ENCODE assay signal across 8 cellular contexts in the genomic region with DNA sequence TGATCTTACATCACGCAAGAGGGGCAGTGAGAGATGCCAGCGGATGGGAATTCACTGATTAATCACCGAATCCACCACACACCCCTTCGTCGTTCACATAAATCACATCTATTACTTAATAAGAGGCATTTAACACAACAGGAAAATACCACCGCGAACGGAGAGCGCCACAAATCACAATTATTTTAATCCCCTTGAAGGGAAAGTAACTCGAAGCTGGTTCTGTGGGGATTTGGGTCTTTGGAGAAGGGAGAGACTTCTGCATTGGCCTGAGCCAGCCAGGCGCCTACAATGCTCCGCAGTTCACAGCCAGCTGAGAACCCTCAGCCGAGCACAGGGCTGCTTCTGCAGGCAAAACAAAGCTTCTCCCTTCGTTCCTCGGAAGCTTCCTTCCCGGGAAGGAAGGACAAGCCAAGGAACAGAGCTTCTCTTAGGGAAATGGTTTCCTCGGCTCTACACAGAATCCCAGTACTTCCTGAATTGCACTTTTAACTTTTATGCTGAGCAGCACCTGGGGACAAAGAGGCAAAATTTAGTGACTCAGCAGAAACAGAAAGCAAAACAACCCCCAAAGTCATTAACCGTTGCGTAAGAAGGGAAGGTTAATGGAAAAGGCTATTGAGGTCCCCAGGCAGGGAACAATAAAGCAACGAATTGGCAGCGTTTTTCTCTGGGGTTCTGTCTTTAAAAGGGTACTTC. TPM values are rescaled to one million over a fixed set of nuclear protein-coding genes. Genes with fewer than 3 reads are reported as not detected.
DNase-seq lines count a peak whose midpoint lies in the region; ATAC-seq lines count a peak whose summit lies in the region.

A gene (minus strand): TSS at position 1 of the 699 bp plus-strand sequence. CDS start 287 bp downstream, outside the sequence.

- ATAC-seq in GM21390 (IDR thresholded peaks at IDR 0.05; ENCODE audit: unreplicated experiment) = peak; percentile 48
- peak; percentile 65 for ATAC-seq in left lobe of liver
- ATAC-seq in GM21737 (IDR thresholded peaks at IDR 0.05; ENCODE audit: unreplicated experiment) = no peak
- no peak for ATAC-seq in GM21786 (IDR thresholded peaks at IDR 0.05; ENCODE audit: unreplicated experiment)

- peak within 1 kb of the TSS; percentile 92 for H3K27ac ChIP-seq in cingulate gyrus (ENCODE audit: low read depth, low read length)

- DNase-seq in EL (peak; percentile 28), NCI-H2171 treated with DMSO at 0.1 percent for 48 hours (lab: John Stamatoyannopoulos, UW) (peak; percentile 63), left lobe of liver (ENCODE audit: low spot score) (no peak), superior temporal gyrus (ENCODE audit: extremely low spot score) (peak; percentile 71)

RNA-seq across cellular contexts. Expression of the gene that starts here (rescaled TPM):
- total RNA-seq in left lobe of liver = 0.25 TPM

Comparison
In these comparisons a context has a peak if more than half of its experiments do, and no peak if none do; other contexts are left out.
1. Peak in ATAC-seq in left lobe of liver; RNA of the gene not detected or under 1 TPM.